Comparison of ENCODE assay signal across 34 cellular contexts in the genomic region with DNA sequence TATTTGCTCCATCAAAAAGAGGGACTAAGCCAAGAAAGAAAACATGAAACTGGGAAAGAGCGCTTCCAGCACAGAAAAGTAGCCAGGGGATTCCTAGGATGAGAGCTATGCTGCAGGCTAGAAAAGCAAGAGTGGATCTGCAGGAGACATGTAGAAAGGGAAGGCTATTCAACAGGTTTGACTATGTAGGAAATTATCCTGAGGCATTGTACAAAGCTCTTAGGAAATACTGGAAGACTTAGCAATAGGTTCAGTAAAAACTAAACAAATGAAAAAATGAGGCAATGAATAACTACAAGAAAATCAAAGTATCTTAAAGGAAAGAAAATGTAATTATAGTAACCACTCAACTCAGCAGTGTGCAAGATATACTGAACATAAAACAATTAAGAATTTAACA.
"Had no signal": no experiment of that assay in that cellular context is flagged by ENCODE, and none has a peak within 500 bp of the region (broad histone marks: within the 10 kb centered on the region; RNA-seq: fewer than 3 reads in every experiment).

No MANE protein-coding gene starts in this region.

- H3K4me1 Mint-ChIP-seq: activated B cell treated with CpG ODN at 0.5 μM for 24 hours; activated CD4-positive, alpha-beta memory T cell treated with anti-CD3 and anti-CD28 coated beads, Interleukin-2, amount 10 ng/mL, durations not matched to agents 7 days and 5 days; activated CD4-positive, alpha-beta T cell treated with anti-CD3 and anti-CD28 coated beads, Interleukin-2, amount 10 ng/mL, durations not matched to agents 24 days and 14 days; activated CD8-positive, alpha-beta memory T cell treated with anti-CD3 and anti-CD28 coated beads, Interleukin-2, amount 10 ng/mL, durations not matched to agents 7 days and 5 days; activated naive CD4-positive, alpha-beta T cell treated with anti-CD3 and anti-CD28 coated beads, Interleukin-2, amount 10 ng/mL, durations not matched to agents 7 days and 5 days; activated naive CD8-positive, alpha-beta T cell treated with anti-CD3 and anti-CD28 coated beads, Interleukin-2, amount 10 ng/mL, durations not matched to agents 7 days and 5 days; activated naive CD8-positive, alpha-beta T cell treated with anti-CD3 and anti-CD28 coated beads, Interleukin-2, amount 50 U/mL, for 24 hours had no signal

- H3K4me1 ChIP-seq: ascending aorta had no signal

- H3K4me3 Mint-ChIP-seq: activated B cell treated with CpG ODN at 0.5 μM for 24 hours; activated CD4-positive, alpha-beta memory T cell treated with anti-CD3 and anti-CD28 coated beads, Interleukin-2, amount 10 ng/mL, durations not matched to agents 7 days and 5 days; activated CD4-positive, alpha-beta T cell treated with anti-CD3 and anti-CD28 coated beads, Interleukin-2, amount 10 ng/mL, durations not matched to agents 24 days and 14 days; activated CD8-positive, alpha-beta memory T cell treated with anti-CD3 and anti-CD28 coated beads, Interleukin-2, amount 10 ng/mL, durations not matched to agents 7 days and 5 days; activated CD8-positive, alpha-beta T cell treated with anti-CD3 and anti-CD28 coated beads, Interleukin-2, amount 10 ng/mL, durations not matched to agents 7 days and 5 days; activated naive CD4-positive, alpha-beta T cell treated with anti-CD3 and anti-CD28 coated beads, Interleukin-2, amount 10 ng/mL, durations not matched to agents 7 days and 5 days; activated naive CD4-positive, alpha-beta T cell treated with anti-CD3 and anti-CD28 coated beads, Interleukin-2, amount 50 U/mL, for 24 hours; activated naive CD8-positive, alpha-beta T cell; activated naive CD8-positive, alpha-beta T cell treated with anti-CD3 and anti-CD28 coated beads, Interleukin-2, amount 10 ng/mL, durations not matched to agents 7 days and 5 days; activated naive CD8-positive, alpha-beta T cell treated with anti-CD3 and anti-CD28 coated beads, Interleukin-2, amount 50 U/mL, for 24 hours; activated T-cell treated with anti-CD3 and anti-CD28 coated beads, Interleukin-2, amount 50 U/mL, for 24 hours; brain; T-helper 1 cell treated with Interleukin-12 subunit alpha and Interleukin-12 subunit beta and Interleukin-4 antibody, amounts not matched to agents 30 μg/mL and 1 μg/mL, for 36 hours; T-helper 2 cell treated with Interferon-gamma antibody and Interleukin-4, amounts not matched to agents 5 μg/mL and 100 μg/mL, for 36 hours had no signal

- H3K27me3 Mint-ChIP-seq: activated B cell treated with CpG ODN at 0.5 μM for 24 hours; activated CD4-positive, alpha-beta memory T cell treated with anti-CD3 and anti-CD28 coated beads, Interleukin-2, amount 10 ng/mL, durations not matched to agents 7 days and 5 days; activated CD8-positive, alpha-beta memory T cell treated with anti-CD3 and anti-CD28 coated beads, Interleukin-2, amount 10 ng/mL, durations not matched to agents 7 days and 5 days; activated naive CD4-positive, alpha-beta T cell treated with anti-CD3 and anti-CD28 coated beads, Interleukin-2, amount 10 ng/mL, durations not matched to agents 7 days and 5 days; activated naive CD4-positive, alpha-beta T cell treated with anti-CD3 and anti-CD28 coated beads, Interleukin-2, amount 50 U/mL, for 24 hours; activated naive CD8-positive, alpha-beta T cell; activated naive CD8-positive, alpha-beta T cell treated with anti-CD3 and anti-CD28 coated beads, Interleukin-2, amount 50 U/mL, for 24 hours; activated T-cell treated with anti-CD3 and anti-CD28 coated beads, Interleukin-2, amount 50 U/mL, for 24 hours had no signal

- H3K9me3 ChIP-seq: ascending aorta had no signal

- H3K36me3 ChIP-seq: ascending aorta had no signal

- ATAC-seq: activated CD8-positive, alpha-beta memory T cell treated with anti-CD3 and anti-CD28 coated beads, Interleukin-2, amount 10 ng/mL, durations not matched to agents 7 days and 5 days; activated CD8-positive, alpha-beta T cell treated with anti-CD3 and anti-CD28 coated beads, Interleukin-2, amount 10 ng/mL, durations not matched to agents 7 days and 5 days; activated naive CD8-positive, alpha-beta T cell treated with anti-CD3 and anti-CD28 coated beads, Interleukin-2, amount 50 U/mL, for 24 hours had no signal

- H3K27ac Mint-ChIP-seq: activated B cell treated with CpG ODN at 0.5 μM for 24 hours; activated CD4-positive, alpha-beta memory T cell treated with anti-CD3 and anti-CD28 coated beads, Interleukin-2, amount 10 ng/mL, durations not matched to agents 7 days and 5 days; activated CD4-positive, alpha-beta T cell treated with anti-CD3 and anti-CD28 coated beads, Interleukin-2, amount 10 ng/mL, durations not matched to agents 24 days and 14 days; activated CD8-positive, alpha-beta memory T cell treated with anti-CD3 and anti-CD28 coated beads, Interleukin-2, amount 10 ng/mL, durations not matched to agents 7 days and 5 days; activated CD8-positive, alpha-beta T cell treated with anti-CD3 and anti-CD28 coated beads, Interleukin-2, amount 10 ng/mL, durations not matched to agents 7 days and 5 days; activated naive CD4-positive, alpha-beta T cell treated with anti-CD3 and anti-CD28 coated beads, Interleukin-2, amount 10 ng/mL, durations not matched to agents 7 days and 5 days; activated naive CD4-positive, alpha-beta T cell treated with anti-CD3 and anti-CD28 coated beads, Interleukin-2, amount 50 U/mL, for 24 hours; activated naive CD8-positive, alpha-beta T cell; activated naive CD8-positive, alpha-beta T cell treated with anti-CD3 and anti-CD28 coated beads, Interleukin-2, amount 10 ng/mL, durations not matched to agents 7 days and 5 days; activated naive CD8-positive, alpha-beta T cell treated with anti-CD3 and anti-CD28 coated beads, Interleukin-2, amount 50 U/mL, for 24 hours; activated T-cell treated with anti-CD3 and anti-CD28 coated beads, Interleukin-2, amount 50 U/mL, for 24 hours; activated T-helper 2 cell treated with anti-CD3 and anti-CD28 coated beads, Interferon-gamma antibody, Interleukin-2, Interleukin-4, amounts not matched to agents 10 μg/mL and 5 μg/mL and 100 μg/mL, durations not matched to agents 14 hours and 24 hours and 36 hours; brain; T-helper 1 cell treated with Interleukin-12 subunit alpha and Interleukin-12 subunit beta and Interleukin-4 antibody, amounts not matched to agents 30 μg/mL and 1 μg/mL, for 36 hours; T-helper 2 cell treated with Interferon-gamma antibody and Interleukin-4, amounts not matched to agents 5 μg/mL and 100 μg/mL, for 36 hours had no signal

- H3K27me3 ChIP-seq: ascending aorta had no signal

- DNase-seq: activated B cell treated with CpG ODN at 0.5 μM for 24 hours; activated CD4-positive, alpha-beta memory T cell treated with anti-CD3 and anti-CD28 coated beads, Interleukin-2, amount 10 ng/mL, durations not matched to agents 7 days and 5 days; activated CD4-positive, alpha-beta T cell treated with anti-CD3 and anti-CD28 coated beads for 4 hours; activated CD4-positive, alpha-beta T cell treated with anti-CD3 and anti-CD28 coated beads, Interleukin-2, amount 10 ng/mL, durations not matched to agents 24 days and 14 days; activated CD4-positive, alpha-beta T cell treated with anti-CD3 and anti-CD28 coated beads, Interleukin-2, amount 50 U/mL, for 1 hour; activated CD4-positive, alpha-beta T cell treated with anti-CD3 and anti-CD28 coated beads, Interleukin-2, amount 50 U/mL, for 4 hours; activated CD4-positive, CD25-positive, alpha-beta regulatory T cell treated with anti-CD3 and anti-CD28 coated beads, Interleukin-2, amount 50 U/mL, for 72 hours; activated CD8-positive, alpha-beta memory T cell treated with anti-CD3 and anti-CD28 coated beads for 24 hours; activated CD8-positive, alpha-beta memory T cell treated with anti-CD3 and anti-CD28 coated beads, Interleukin-2, amount 10 ng/mL, durations not matched to agents 7 days and 5 days; activated CD8-positive, alpha-beta memory T cell treated with anti-CD3 and anti-CD28 coated beads, Interleukin-2, amount 50 U/mL, for 48 hours; activated CD8-positive, alpha-beta T cell treated with anti-CD3 and anti-CD28 coated beads, Interleukin-2, amount 10 ng/mL, durations not matched to agents 7 days and 5 days; activated effector memory CD4-positive, alpha-beta T cell treated with Interleukin-2 at 50 U/mL for 16 hours; activated gamma-delta T cell; activated naive CD4-positive, alpha-beta T cell treated with anti-CD3 and anti-CD28 coated beads, Interleukin-2, amount 10 ng/mL, durations not matched to agents 7 days and 5 days; activated naive CD4-positive, alpha-beta T cell treated with Interleukin-2 at 50 U/mL for 16 hours; activated naive CD8-positive, alpha-beta T cell treated with anti-CD3 and anti-CD28 coated beads, Interleukin-2, amount 10 ng/mL, durations not matched to agents 7 days and 5 days; activated naive CD8-positive, alpha-beta T cell treated with anti-CD3 and anti-CD28 coated beads, Interleukin-2, amount 50 U/mL, for 24 hours; activated T-cell treated with anti-CD3 and anti-CD28 coated beads, Interleukin-2, amount 50 U/mL, for 24 hours; activated T-cell treated with anti-CD3 and anti-CD28 coated beads, Interleukin-2, amount 50 U/mL, for 48 hours; amygdala; anterior cingulate cortex; central memory CD4-positive, alpha-beta T cell; T-helper 1 cell; T-helper 2 cell; T-helper 9 cell had no signal

- H3K9me3 Mint-ChIP-seq: activated CD4-positive, alpha-beta memory T cell treated with anti-CD3 and anti-CD28 coated beads, Interleukin-2, amount 10 ng/mL, durations not matched to agents 7 days and 5 days; activated CD4-positive, alpha-beta T cell treated with anti-CD3 and anti-CD28 coated beads, Interleukin-2, amount 10 ng/mL, durations not matched to agents 24 days and 14 days; activated naive CD4-positive, alpha-beta T cell treated with anti-CD3 and anti-CD28 coated beads, Interleukin-2, amount 10 ng/mL, durations not matched to agents 7 days and 5 days; activated naive CD4-positive, alpha-beta T cell treated with anti-CD3 and anti-CD28 coated beads, Interleukin-2, amount 50 U/mL, for 24 hours; activated naive CD8-positive, alpha-beta T cell treated with anti-CD3 and anti-CD28 coated beads, Interleukin-2, amount 50 U/mL, for 24 hours; activated T-cell treated with anti-CD3 and anti-CD28 coated beads, Interleukin-2, amount 50 U/mL, for 24 hours; activated T-helper 2 cell treated with anti-CD3 and anti-CD28 coated beads, Interferon-gamma antibody, Interleukin-2, Interleukin-4, amounts not matched to agents 10 μg/mL and 5 μg/mL and 100 μg/mL, durations not matched to agents 14 hours and 24 hours and 36 hours; T-helper 1 cell treated with Interleukin-12 subunit alpha and Interleukin-12 subunit beta and Interleukin-4 antibody, amounts not matched to agents 30 μg/mL and 1 μg/mL, for 36 hours; T-helper 2 cell treated with Interferon-gamma antibody and Interleukin-4, amounts not matched to agents 5 μg/mL and 100 μg/mL, for 36 hours had no signal

- FAIRE-seq: TTC549 had no signal

- H3K36me3 Mint-ChIP-seq: activated naive CD4-positive, alpha-beta T cell treated with anti-CD3 and anti-CD28 coated beads, Interleukin-2, amount 10 ng/mL, durations not matched to agents 7 days and 5 days; activated naive CD4-positive, alpha-beta T cell treated with anti-CD3 and anti-CD28 coated beads, Interleukin-2, amount 50 U/mL, for 24 hours; activated naive CD8-positive, alpha-beta T cell; activated naive CD8-positive, alpha-beta T cell treated with anti-CD3 and anti-CD28 coated beads, Interleukin-2, amount 10 ng/mL, durations not matched to agents 7 days and 5 days; brain had no signal

- H3K4me3 ChIP-seq: ascending aorta had no signal

- H3K27ac ChIP-seq: ascending aorta, VCaP had no signal
